19 cellular contexts compared by ENCODE assay signal in genomic region chr17:82924812-82925211, GRCh38.
DNase-seq lines count a peak whose midpoint lies in the region; ATAC-seq and TF ChIP-seq lines count a peak whose summit lies in the region.
"Had no signal": no experiment of that assay in that cellular context is flagged by ENCODE, and none has a peak within 500 bp of the region (broad histone marks: within the 10 kb centered on the region; RNA-seq: fewer than 3 reads in every experiment).

No MANE protein-coding gene starts in this region.

- H3K27ac ChIP-seq in SK-N-SH (ENCODE audit: low read depth in 2 of 2, low read length in 1 of 2): no peak overlapping the region
- no peak overlapping the region for H3K27ac ChIP-seq in PC-3 (ENCODE audit: low read length)
- no peak overlapping the region for H3K27ac ChIP-seq in spleen
- H3K27ac ChIP-seq: colonic mucosa, thyroid gland, VCaP had no signal

- H3K9me3 ChIP-seq in SK-N-SH (no peaks in the 10 kb centered on the region), PC-3 (ENCODE audit: low read length) (no peaks in the 10 kb centered on the region), spleen (no peaks in the 10 kb centered on the region)
- H3K9me3 ChIP-seq: BLaER1 treated with 17β-estradiol and CSF1 and Interleukin-3, amounts not matched to agents 10 nM and 100 nM; colonic mucosa; thyroid gland had no signal

- DNase-seq in SK-N-SH (no peak), PC-3 (peak; percentile 77), choroid plexus epithelial cell (ENCODE audit: low read depth) (peak; percentile 11), spleen (peak; percentile 46), NCI-H2029 (lab: John Stamatoyannopoulos, UW) (no peak), NCI-H1105 treated with DMSO at 0.1 percent for 48 hours (lab: John Stamatoyannopoulos, UW) (no peak), nucleus accumbens (lab: John Stamatoyannopoulos, UW) (no peak)
- DNase-seq: activated CD4-positive, alpha-beta T cell treated with anti-CD3 and anti-CD28 coated beads, Interleukin-2, amount 50 U/mL, for 1 hour; colonic mucosa; GOT3; kidney glomerular epithelial cell; naive B cell; NCI-H146; NCI-H748 treated with DMSO at 0.1 percent for 48 hours; stimulated activated CD4-positive, alpha-beta T cell treated with anti-CD3 and anti-CD28 coated beads, Interleukin-12 subunit alpha, Interleukin-12 subunit beta, amount 100 ng/mL, for 4 hours; thyroid gland had no signal

- ATAC-seq in SK-N-SH treated with all-trans-retinoic acid at 6 μM for 48 hours: no peak
- peak; percentile 71 for ATAC-seq in PC-3

- BruUV-seq in PC-3 (replicated peaks; lab: Mats Ljungman, UMichigan): no TSS peak

- CTCF ChIA-PET in SK-N-SH (lab: Yijun Ruan, JAX): interaction anchor here (0.7 to 5.1 kb wide), 7 partner anchors 8 to 264 kb away, joined by 3 to 30 read pairs (median 3); no protein-coding TSS in a partner anchor
- CTCF ChIA-PET in PC-3 (lab: Charles Lee): no interaction called here

- TF ChIP-seq EP300 in SK-N-SH (IDR thresholded peaks at IDR 0.05; ENCODE audit: borderline replicate concordance in 1 of 2, low read depth in 1 of 2, low read length in 1 of 2): no peak

- H3K27me3 ChIP-seq in SK-N-SH (ENCODE audit: insufficient read depth) (no peaks in the 10 kb centered on the region), PC-3 (ENCODE audit: low read length) (no peaks in the 10 kb centered on the region), spleen (replicated peaks in 1 of 7) (no peaks in the 10 kb centered on the region)
- H3K27me3 ChIP-seq: BLaER1 treated with 17β-estradiol and CSF1 and Interleukin-3, amounts not matched to agents 10 nM and 100 nM; colonic mucosa; thyroid gland had no signal

- intact Hi-C loops in PC-3 (cut with micrococcal nuclease) (no loop called here), spleen (cut with DNase I; ENCODE audit: low total_unique reads) (no loop called here)

- H3K9me2 ChIP-seq in SK-N-SH (no peaks in the 10 kb centered on the region), PC-3 (replicated peaks; ENCODE audit: low read length) (no peaks in the 10 kb centered on the region)

- TF ChIP-seq CTCF in SK-N-SH (IDR thresholded peaks at IDR 0.05) (no peak), PC-3 (conservative IDR thresholded peaks at IDR 0.05; ENCODE audit: low read depth, low read length) (peak; percentile 48), choroid plexus epithelial cell (conservative IDR thresholded peaks at IDR 0.05; ENCODE audit: low read depth, low read length) (peak; percentile 9), spleen (IDR thresholded peaks at IDR 0.05 in 8 of 11, conservative IDR thresholded peaks at IDR 0.05 in 3 of 11) (no peak)

- H2AFZ ChIP-seq in SK-N-SH (ENCODE audit: low read depth) (no peak overlapping the region), PC-3 (ENCODE audit: low read length) (no peak overlapping the region)

- H4K20me1 ChIP-seq in SK-N-SH (ENCODE audit: insufficient read depth) (no peaks in the 10 kb centered on the region), PC-3 (ENCODE audit: low read length) (no peaks in the 10 kb centered on the region)

- no peak for TF ChIP-seq POLR2A in spleen (IDR thresholded peaks at IDR 0.05)

- POLR2A ChIA-PET in SK-N-SH (lab: Yijun Ruan, JAX) (no interaction called here), PC-3 (lab: Charles Lee; ENCODE audit: unreplicated experiment) (no interaction called here)

- H3K36me3 ChIP-seq in SK-N-SH (replicated peaks in 1 of 2; ENCODE audit: control insufficient read depth in 1 of 2, insufficient read depth in 2 of 2, low read length in 1 of 2) (peaks cover 17 to 45% of the 10 kb centered on the region in 2 experiments), PC-3 (ENCODE audit: low read depth, low read length) (no peaks in the 10 kb centered on the region; the same call in 1 of the 2 replicates), spleen (peaks cover 0 to 99% (median 67%) of the 10 kb centered on the region in 6 donors)
- H3K36me3 ChIP-seq: colonic mucosa had no signal

- H3K4me1 ChIP-seq in SK-N-SH (ENCODE audit: control insufficient read depth in 1 of 2, insufficient read depth in 2 of 2, low read depth in 1 of 2, low read length in 1 of 2) (no peaks in the 10 kb centered on the region), PC-3 (ENCODE audit: insufficient read depth, low read length) (peaks cover 6% of the 10 kb centered on the region; the same call in 1 of the 2 replicates), spleen (no peaks in the 10 kb centered on the region)
- H3K4me1 ChIP-seq: colonic mucosa, thyroid gland had no signal

- no peak for TF ChIP-seq RAD21 in SK-N-SH (IDR thresholded peaks at IDR 0.05; ENCODE audit: low read length)

- no peaks in the 10 kb centered on the region for H3F3A ChIP-seq in SK-N-SH (replicated peaks; ENCODE audit: insufficient read depth)
- H3F3A ChIP-seq in PC-3 (ENCODE audit: low read length, unreplicated experiment): no peaks in the 10 kb centered on the region

- WGBS in SK-N-SH (ENCODE audit: low lambda C conversion rate): 90% methylated on average over 19 of the region's 19 CpGs
- WGBS in spleen, 5 donors: 86 to 93% (median 88%) methylated on average over 16 to 19 of the region's 19 CpGs

- no peak overlapping the region for H3K4me3 ChIP-seq in SK-N-SH (ENCODE audit: low read depth in 2 of 2, low read length in 1 of 2)
- H3K4me3 ChIP-seq in PC-3 (ENCODE audit: low read length): no peak overlapping the region
- no peak overlapping the region for H3K4me3 ChIP-seq in choroid plexus epithelial cell (ENCODE audit: low read depth, low read length)
- H3K4me3 ChIP-seq in spleen: no peak overlapping the region
- H3K4me3 ChIP-seq: BLaER1 treated with 17β-estradiol and CSF1 and Interleukin-3, amounts not matched to agents 10 nM and 100 nM; colonic mucosa; thyroid gland had no signal

- H3K79me2 ChIP-seq in SK-N-SH (ENCODE audit: insufficient read depth) (no peaks in the 10 kb centered on the region), PC-3 (ENCODE audit: low read length) (no peaks in the 10 kb centered on the region)

- no peak overlapping the region for H3K9ac ChIP-seq in SK-N-SH
- H3K9ac ChIP-seq in PC-3 (ENCODE audit: low read length): no peak overlapping the region

- H3K4me2 ChIP-seq in SK-N-SH (no peak overlapping the region), PC-3 (ENCODE audit: low read length) (no peak overlapping the region)

TF ChIP-seq in SK-N-SH, 30 proteins besides CTCF, POLR2A, EP300 and RAD21:
- no peak for TF ChIP-seq CHD2 (IDR thresholded peaks at IDR 0.05; ENCODE audit: low read length, partially characterized antibody)
- 0 out of 2 replicates have a peak, but pooled peaks have one; percentile 7 for TF ChIP-seq SMC3 (IDR thresholded peaks at IDR 0.05; ENCODE audit: low read depth, low read length)
- TF ChIP-seq TCF12 (IDR thresholded peaks at IDR 0.05): no peak
- no peak for TF ChIP-seq FOSL2 (IDR thresholded peaks at IDR 0.05; ENCODE audit: borderline replicate concordance, low read depth)
- no peak for TF ChIP-seq TAF1 (IDR thresholded peaks at IDR 0.05; ENCODE audit: borderline replicate concordance, low read depth, low read length)
- TF ChIP-seq, protein P1, sequence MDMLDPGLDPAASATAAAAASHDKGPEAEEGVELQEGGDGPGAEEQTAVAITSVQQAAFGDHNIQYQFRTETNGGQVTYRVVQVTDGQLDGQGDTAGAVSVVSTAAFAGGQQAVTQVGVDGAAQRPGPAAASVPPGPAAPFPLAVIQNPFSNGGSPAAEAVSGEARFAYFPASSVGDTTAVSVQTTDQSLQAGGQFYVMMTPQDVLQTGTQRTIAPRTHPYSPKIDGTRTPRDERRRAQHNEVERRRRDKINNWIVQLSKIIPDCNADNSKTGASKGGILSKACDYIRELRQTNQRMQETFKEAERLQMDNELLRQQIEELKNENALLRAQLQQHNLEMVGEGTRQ (IDR thresholded peaks at IDR 0.05; ENCODE audit: borderline replicate concordance, low read depth, low read length): no peak

TF ChIP-seq in SK-N-SH treated with all-trans-retinoic acid at 6 μM for 48 hours, 23 proteins besides CTCF, POLR2A, EP300 and RAD21:
- TF ChIP-seq ZFP3 (CRISPR knock-in tag; IDR thresholded peaks at IDR 0.05) (no peak), TOX (CRISPR knock-in tag; IDR thresholded peaks at IDR 0.05; ENCODE audit: borderline replicate concordance) (no peak), ZC3H10 (CRISPR knock-in tag; IDR thresholded peaks at IDR 0.05) (no peak), CSDC2 (CRISPR knock-in tag; IDR thresholded peaks at IDR 0.05) (no peak), PATZ1 (CRISPR knock-in tag; IDR thresholded peaks at IDR 0.05; ENCODE audit: borderline replicate concordance) (no peak), PPARA (CRISPR knock-in tag; IDR thresholded peaks at IDR 0.05; ENCODE audit: borderline replicate concordance) (no peak)
TF ChIP-seq in SK-N-SH treated with all-trans-retinoic acid at 6 μM for 48 hours: peak in this region for 0.

Comparison
In these comparisons a context has a peak if more than half of its experiments do, and no peak if none do; other contexts are left out.
1. DNase-seq: peak in PC-3 (single experiment), choroid plexus epithelial cell (single experiment) and spleen (single experiment); none in SK-N-SH (single experiment), NCI-H2029 (single experiment), NCI-H1105 treated with DMSO at 0.1 percent for 48 hours (single experiment) and nucleus accumbens (0 of 56).
2. CTCF ChIP-seq: peak in PC-3 (single experiment) and choroid plexus epithelial cell (single experiment); none in SK-N-SH (single experiment) and spleen (0 of 11).